In genomic region chr12:10563002-10563401, GRCh38 we compare ENCODE assay signal across 11 cellular contexts.
"Had no signal": no experiment of that assay in that cellular context is flagged by ENCODE, and none has a peak within 500 bp of the region (broad histone marks: within the 10 kb centered on the region; RNA-seq: fewer than 3 reads in every experiment).

No MANE protein-coding gene starts in this region.

- H3K36me3 Mint-ChIP-seq: type B pancreatic cell had no signal

- DNase-seq: activated CD4-positive, alpha-beta T cell treated with anti-CD3 and anti-CD28 coated beads, Interleukin-2, amount 50 U/mL, for 1 hour; activated gamma-delta T cell; activated T-cell treated with anti-CD3 and anti-CD28 coated beads, Interleukin-2, amount 50 U/mL, for 48 hours; gastrocnemius medialis; heart right ventricle; ovary; stimulated activated CD4-positive, alpha-beta T cell treated with anti-CD3 and anti-CD28 coated beads, Interleukin-12 subunit alpha, Interleukin-12 subunit beta, amount 100 ng/mL, for 4 hours; T-helper 9 cell had no signal

- ATAC-seq: activated CD4-positive, CD25-positive, alpha-beta regulatory T cell treated with anti-CD3 and anti-CD28 coated beads, Interleukin-2, amount 50 U/mL, for 24 hours; heart right ventricle had no signal

- H3K27me3 ChIP-seq: gastrocnemius medialis, ovary had no signal

- H3K4me3 Mint-ChIP-seq: neural crest cell, type B pancreatic cell had no signal

- H3K4me1 Mint-ChIP-seq: neural crest cell had no signal

- H3K27ac ChIP-seq: gastrocnemius medialis, heart right ventricle, ovary had no signal

- H3K9me3 ChIP-seq: gastrocnemius medialis, heart right ventricle, ovary had no signal

- H3K27ac Mint-ChIP-seq: type B pancreatic cell had no signal

- H3K9me3 Mint-ChIP-seq: neural crest cell, type B pancreatic cell had no signal

- H3K4me1 ChIP-seq: gastrocnemius medialis, heart right ventricle had no signal

- H3K36me3 ChIP-seq: gastrocnemius medialis, heart right ventricle, ovary had no signal

- H3K4me3 ChIP-seq: gastrocnemius medialis, heart right ventricle, ovary had no signal
